11 cellular contexts compared by ENCODE assay signal in genomic region chr16:50275428-50276127, GRCh38. TPM values are rescaled to one million over a fixed set of nuclear protein-coding genes. Genes with fewer than 3 reads are reported as not detected.
DNase-seq lines count a peak whose midpoint lies in the region; ATAC-seq and TF ChIP-seq lines count a peak whose summit lies in the region.
"Had no signal": no experiment of that assay in that cellular context is flagged by ENCODE, and none has a peak within 500 bp of the region (broad histone marks: within the 10 kb centered on the region; RNA-seq: fewer than 3 reads in every experiment).

No MANE protein-coding gene starts in this region.

- peaks cover 81% of the 10 kb centered on the region for H3K4me1 ChIP-seq in Loucy (ENCODE audit: insufficient read depth, low read length, poor library complexity, severe bottlenecking)
- H3K4me1 ChIP-seq in spleen: peaks cover 67 to 100% (median 99%) of the 10 kb centered on the region in 6 donors
- H3K4me1 ChIP-seq: A549 had no signal

- intact Hi-C loops in spleen (cut with DNase I; ENCODE audit: low total_unique reads): no loop called here

- no peaks in the 10 kb centered on the region for H3K27me3 ChIP-seq in Loucy (ENCODE audit: insufficient read depth, low read length, poor library complexity, severe bottlenecking)
- no peaks in the 10 kb centered on the region for H3K27me3 ChIP-seq in spleen (replicated peaks in 1 of 7)

- H3K9ac ChIP-seq in Loucy (ENCODE audit: low read depth, low read length, poor library complexity, severe bottlenecking): peak overlapping the region; percentile 86

- H3K4me2 ChIP-seq in Loucy (ENCODE audit: low read depth, low read length, poor library complexity, severe bottlenecking): peak overlapping the region; percentile 99
- H3K4me2 ChIP-seq: A549 had no signal

- no peaks in the 10 kb centered on the region for H3K27me3 Mint-ChIP-seq in T-helper 1 cell treated with Interleukin-12 subunit alpha and Interleukin-12 subunit beta and Interleukin-4 antibody, amounts not matched to agents 30 μg/mL and 1 μg/mL, for 36 hours (ENCODE audit: low read depth)
- H3K27me3 Mint-ChIP-seq in activated naive CD8-positive, alpha-beta T cell treated with anti-CD3 and anti-CD28 coated beads, Interleukin-2, amount 50 U/mL, for 24 hours: no peaks in the 10 kb centered on the region

- H3K36me3 Mint-ChIP-seq in T-helper 1 cell treated with Interleukin-12 subunit alpha and Interleukin-12 subunit beta and Interleukin-4 antibody, amounts not matched to agents 30 μg/mL and 1 μg/mL, for 36 hours (ENCODE audit: low read depth): peaks cover 42% of the 10 kb centered on the region
- H3K36me3 Mint-ChIP-seq in activated naive CD8-positive, alpha-beta T cell treated with anti-CD3 and anti-CD28 coated beads, Interleukin-2, amount 50 U/mL, for 24 hours (ENCODE audit: low read depth): peaks cover 21% of the 10 kb centered on the region

- H3K9me2 ChIP-seq in Loucy (replicated peaks; ENCODE audit: low read depth, low read length): no peaks in the 10 kb centered on the region

- no peak for TF ChIP-seq CTCF in Loucy (conservative IDR thresholded peaks at IDR 0.05; ENCODE audit: low read length)
- TF ChIP-seq CTCF in spleen (IDR thresholded peaks at IDR 0.05 in 8 of 11, conservative IDR thresholded peaks at IDR 0.05 in 3 of 11): no peak

- H3K9me3 ChIP-seq in Loucy (ENCODE audit: insufficient read depth, low read depth, low read length): no peaks in the 10 kb centered on the region
- H3K9me3 ChIP-seq in spleen: no peaks in the 10 kb centered on the region
- H3K9me3 ChIP-seq: A549 had no signal

- H3K36me3 ChIP-seq in Loucy (ENCODE audit: insufficient read depth, low read length) (no peaks in the 10 kb centered on the region), spleen (peaks cover 0 to 9% (median 0%) of the 10 kb centered on the region in 6 donors)

- no peak for TF ChIP-seq POLR2A in spleen (IDR thresholded peaks at IDR 0.05)

- ATAC-seq in activated naive CD8-positive, alpha-beta T cell treated with anti-CD3 and anti-CD28 coated beads, Interleukin-2, amount 50 U/mL, for 24 hours: no peak
- ATAC-seq: A549 had no signal

- DNase-seq in T-helper 1 cell (no peak), spleen (peak; percentile 78), NK-92 (lab: John Stamatoyannopoulos, UW; ENCODE audit: unreplicated experiment) (no peak), NCI-H2227 treated with DMSO at 0.1 percent for 48 hours (lab: John Stamatoyannopoulos, UW) (no peak), D341Med (ENCODE audit: low spot score) (no peak)
- no peak for DNase-seq in activated naive CD8-positive, alpha-beta T cell treated with anti-CD3 and anti-CD28 coated beads, Interleukin-2, amount 50 U/mL, for 24 hours
- DNase-seq: NCI-H2107, SHP77 treated with DMSO at 0.1 percent for 48 hours had no signal

- H3K4me3 ChIP-seq in Loucy (ENCODE audit: low read length, poor library complexity, severe bottlenecking): peak overlapping the region; percentile 76
- H3K4me3 ChIP-seq in spleen: peak overlapping the region in 7 of 8 donors; percentile 27 to 72 (median 46)
- H3K4me3 ChIP-seq: A549 had no signal

- no peaks in the 10 kb centered on the region for H3K9me3 Mint-ChIP-seq in T-helper 1 cell treated with Interleukin-12 subunit alpha and Interleukin-12 subunit beta and Interleukin-4 antibody, amounts not matched to agents 30 μg/mL and 1 μg/mL, for 36 hours
- no peaks in the 10 kb centered on the region for H3K9me3 Mint-ChIP-seq in activated naive CD8-positive, alpha-beta T cell treated with anti-CD3 and anti-CD28 coated beads, Interleukin-2, amount 50 U/mL, for 24 hours

- peak overlapping the region; percentile 98 for H3K27ac Mint-ChIP-seq in T-helper 1 cell treated with Interleukin-12 subunit alpha and Interleukin-12 subunit beta and Interleukin-4 antibody, amounts not matched to agents 30 μg/mL and 1 μg/mL, for 36 hours
- H3K27ac Mint-ChIP-seq in activated naive CD8-positive, alpha-beta T cell treated with anti-CD3 and anti-CD28 coated beads, Interleukin-2, amount 50 U/mL, for 24 hours: peak overlapping the region; percentile 68

- H4K20me1 ChIP-seq in Loucy (ENCODE audit: insufficient read depth, low read length, poor library complexity, severe bottlenecking): peaks cover 4% of the 10 kb centered on the region

- H3F3A ChIP-seq in Loucy (ENCODE audit: low read depth): no peaks in the 10 kb centered on the region; the same call in 1 of the 2 replicates

- peak overlapping the region; percentile 58 for H3K4me3 Mint-ChIP-seq in T-helper 1 cell treated with Interleukin-12 subunit alpha and Interleukin-12 subunit beta and Interleukin-4 antibody, amounts not matched to agents 30 μg/mL and 1 μg/mL, for 36 hours
- peak overlapping the region; percentile 90 for H3K4me3 Mint-ChIP-seq in activated naive CD8-positive, alpha-beta T cell treated with anti-CD3 and anti-CD28 coated beads, Interleukin-2, amount 50 U/mL, for 24 hours

- H3K4me1 Mint-ChIP-seq in T-helper 1 cell treated with Interleukin-12 subunit alpha and Interleukin-12 subunit beta and Interleukin-4 antibody, amounts not matched to agents 30 μg/mL and 1 μg/mL, for 36 hours (ENCODE audit: low read depth): peaks cover 77% of the 10 kb centered on the region
- peaks cover 96% of the 10 kb centered on the region for H3K4me1 Mint-ChIP-seq in activated naive CD8-positive, alpha-beta T cell treated with anti-CD3 and anti-CD28 coated beads, Interleukin-2, amount 50 U/mL, for 24 hours

- H3K79me2 ChIP-seq in Loucy (ENCODE audit: insufficient read depth, low read length): peaks cover 97% of the 10 kb centered on the region

- 73 to 76% (median 73%) methylated on average over 5 to 9 of the region's 9 CpGs for WGBS in spleen, 5 donors

- no peak overlapping the region for H2AFZ ChIP-seq in Loucy (ENCODE audit: low read length)

- H3K27ac ChIP-seq in spleen: peak overlapping the region; percentile 90 to 98 (median 92)
- H3K27ac ChIP-seq: A549 had no signal

RNA-seq across cellular contexts. Expression of gene ADCY7, which starts 9.2 kb away (rescaled TPM):
- total RNA-seq in spleen: 100 to 1,000 TPM in 5 of 7 donors, 10 to 100 TPM in 2; 68.6 to 158 (median 126) TPM
- polyA plus RNA-seq in spleen: 10 to 100 TPM in 2 of 3 donors, 1 to 10 TPM in 1; 9.8 to 32.3 (median 16.3) TPM
